In the genomic region with DNA sequence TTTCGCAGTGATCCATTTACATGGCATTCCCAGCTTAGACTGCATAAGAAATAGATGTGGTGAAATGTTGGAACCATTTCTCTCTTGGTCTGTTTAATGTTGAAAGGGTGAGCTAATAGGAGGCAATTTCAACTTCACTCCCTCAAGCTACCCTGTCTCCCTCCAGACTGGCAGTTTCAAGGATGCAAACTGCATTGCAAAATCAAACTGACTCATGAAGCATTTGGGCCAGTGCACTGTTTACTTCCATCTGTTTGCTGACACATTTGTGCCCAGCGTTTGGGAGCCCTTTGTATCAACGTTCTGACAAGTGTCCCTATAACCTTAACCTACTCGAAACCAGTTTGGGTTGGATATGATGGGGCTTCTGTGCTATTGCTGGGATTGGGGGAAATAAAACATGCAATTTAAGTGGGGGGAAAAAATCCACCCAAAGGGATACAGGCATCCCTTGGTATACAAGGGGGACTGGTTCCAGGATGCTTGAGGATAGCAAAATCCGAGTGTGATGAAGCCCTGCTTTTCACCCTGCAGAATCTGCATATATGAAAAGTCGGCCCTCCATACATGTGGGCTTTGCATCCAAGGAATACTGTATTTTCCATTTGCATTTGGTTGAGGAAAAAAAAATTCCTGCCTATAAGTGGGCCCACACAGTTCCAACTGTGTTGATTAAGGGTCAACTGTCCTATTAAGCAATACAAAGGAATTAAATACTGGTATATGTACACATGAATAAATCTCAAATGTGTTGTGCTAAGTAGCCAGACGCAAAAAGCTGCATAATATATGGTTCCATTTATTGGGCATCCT, we compare ENCODE assay signal across 9 cellular contexts. TPM values are rescaled to one million over a fixed set of nuclear protein-coding genes. Genes with fewer than 3 reads are reported as not detected.
A peak's percentile ranks its signal among the peaks of the same experiment; 100 is the strongest.
DNase-seq lines count a peak whose midpoint lies in the region; ATAC-seq and TF ChIP-seq lines count a peak whose summit lies in the region.
"Had no signal": no experiment of that assay in that cellular context is flagged by ENCODE, and none has a peak within 500 bp of the region (broad histone marks: within the 10 kb centered on the region; RNA-seq: fewer than 3 reads in every experiment).

No MANE protein-coding gene starts in this region.

- H3K4me1 Mint-ChIP-seq in GM23338 (peaks cover 75% of the 10 kb centered on the region), endodermal cell (peaks cover 32% of the 10 kb centered on the region)

- ATAC-seq in GM23338, result no peak
- peak; percentile 90 for ATAC-seq in RWPE2 (ENCODE audit: low read depth)
- peak; percentile 82 for ATAC-seq in Right ventricle myocardium superior (ENCODE audit: poor library complexity)
- ATAC-seq in HG03442 (IDR thresholded peaks at IDR 0.05; ENCODE audit: unreplicated experiment), result no peak
- ATAC-seq in GM21526 (IDR thresholded peaks at IDR 0.05; ENCODE audit: low FRiP score, unreplicated experiment), result no peak

- H3K9me2 ChIP-seq in GM23338 (ENCODE audit: insufficient read depth), result no peaks in the 10 kb centered on the region

- no peak overlapping the region for H3K4me3 ChIP-seq in GM23338
- no peak overlapping the region for H3K4me3 ChIP-seq in RWPE2 (ENCODE audit: severe bottlenecking)
- H3K4me3 ChIP-seq in smooth muscle cell, result no peak overlapping the region
- H3K4me3 ChIP-seq in endodermal cell (ENCODE audit: low read length), result no peak overlapping the region

- H3F3A ChIP-seq in GM23338 (replicated peaks; ENCODE audit: low read depth), result no peaks in the 10 kb centered on the region
- H3F3A ChIP-seq in smooth muscle cell (ENCODE audit: low read depth), result peaks cover 2% of the 10 kb centered on the region

- H3K27ac ChIP-seq in GM23338 (ENCODE audit: low read depth) (no peak overlapping the region), RWPE2 (ENCODE audit: poor library complexity, severe bottlenecking) (peak overlapping the region; percentile 26), smooth muscle cell (ENCODE audit: low read depth) (peak overlapping the region; percentile 58), endodermal cell (ENCODE audit: low read depth, low read length) (no peak overlapping the region)

- intact Hi-C loops in Right ventricle myocardium superior (cut with DNase I), result no loop called here

- H3K27me3 Mint-ChIP-seq in GM23338 (ENCODE audit: insufficient read depth, low read depth, poor library complexity) (peaks cover 6% of the 10 kb centered on the region), endodermal cell (ENCODE audit: insufficient read depth) (no peaks in the 10 kb centered on the region)

- no peak for DNase-seq in GM23338 (ENCODE audit: low spot score)
- DNase-seq in RWPE2 (ENCODE audit: low spot score), result no peak
- DNase-seq in Right ventricle myocardium superior, result no peak
- DNase-seq in smooth muscle cell (lab: John Stamatoyannopoulos, UW; ENCODE audit: unreplicated experiment), result no peak
- no peak for DNase-seq in endodermal cell
- DNase-seq in stimulated activated naive CD4-positive, alpha-beta T cell treated with Interleukin-2 at 50 U/mL for 16 hours (lab: John Stamatoyannopoulos, UW), result no peak
- DNase-seq: stimulated activated CD4-positive, alpha-beta T cell treated with anti-CD3 and anti-CD28 coated beads, Interleukin-15, amount 100 ng/mL, for 24 hours had no signal

- H3K27me3 ChIP-seq in GM23338 (ENCODE audit: insufficient read depth), result no peaks in the 10 kb centered on the region
- H3K27me3 ChIP-seq in RWPE2 (ENCODE audit: insufficient read depth, poor library complexity, severe bottlenecking), result no peaks in the 10 kb centered on the region
- no peaks in the 10 kb centered on the region for H3K27me3 ChIP-seq in smooth muscle cell (ENCODE audit: low read depth)
- no peaks in the 10 kb centered on the region for H3K27me3 ChIP-seq in endodermal cell (ENCODE audit: control insufficient read depth, insufficient read depth, low read length, poor library complexity, severe bottlenecking)

- 73% methylated on average over 7 of the region's 7 CpGs for WGBS in smooth muscle cell (ENCODE audit: low lambda C conversion rate)
- WGBS in endodermal cell (ENCODE audit: insufficient coverage in 1 of 2, insufficient read length in 1 of 2), 2 experiments, result 84 to 88% methylated on average over 4 to 7 of the region's 7 CpGs

- H3K36me3 Mint-ChIP-seq in GM23338 (ENCODE audit: low read depth) (no peaks in the 10 kb centered on the region), endodermal cell (ENCODE audit: low read depth) (peaks cover 9% of the 10 kb centered on the region)

- H4K20me1 ChIP-seq in GM23338 (replicated peaks; ENCODE audit: insufficient read depth) (peaks cover 86% of the 10 kb centered on the region), smooth muscle cell (ENCODE audit: low read depth) (peaks cover 100% of the 10 kb centered on the region)

- no peaks in the 10 kb centered on the region for H3K36me3 ChIP-seq in GM23338 (ENCODE audit: insufficient read depth)
- H3K36me3 ChIP-seq in RWPE2 (ENCODE audit: low read depth), result no peaks in the 10 kb centered on the region; the same call in 1 of the 2 replicates
- H3K36me3 ChIP-seq in smooth muscle cell (ENCODE audit: low read depth), result no peaks in the 10 kb centered on the region
- no peaks in the 10 kb centered on the region for H3K36me3 ChIP-seq in endodermal cell (ENCODE audit: control insufficient read depth, insufficient read depth, low read length)

- no peak for TF ChIP-seq CTCF in GM23338 (conservative IDR thresholded peaks at IDR 0.05; ENCODE audit: low read depth in 2 of 2)
- no peak for TF ChIP-seq CTCF in RWPE2 (IDR thresholded peaks at IDR 0.05; ENCODE audit: poor library complexity, severe bottlenecking)
- TF ChIP-seq CTCF in smooth muscle cell (IDR thresholded peaks at IDR 0.05; ENCODE audit: borderline replicate concordance, insufficient read depth, poor library complexity, severe bottlenecking), result no peak
- no peak for TF ChIP-seq CTCF in endodermal cell (conservative IDR thresholded peaks at IDR 0.05)

- H2AFZ ChIP-seq in GM23338 (no peak overlapping the region), smooth muscle cell (ENCODE audit: low read depth) (no peak overlapping the region)

- H3K4me1 ChIP-seq in GM23338 (ENCODE audit: insufficient read depth) (peaks cover 58% of the 10 kb centered on the region), RWPE2 (ENCODE audit: insufficient read depth, poor library complexity, severe bottlenecking) (peaks cover 47% of the 10 kb centered on the region), smooth muscle cell (ENCODE audit: low read depth) (no peaks in the 10 kb centered on the region), endodermal cell (ENCODE audit: control insufficient read depth, insufficient read depth, low read length) (no peaks in the 10 kb centered on the region)

- H3K9me3 ChIP-seq in RWPE2 (ENCODE audit: severe bottlenecking), result no peaks in the 10 kb centered on the region
- H3K9me3 ChIP-seq in smooth muscle cell (replicated peaks; ENCODE audit: low read depth), result no peaks in the 10 kb centered on the region
- no peaks in the 10 kb centered on the region for H3K9me3 ChIP-seq in endodermal cell (ENCODE audit: control insufficient read depth, low read length)

- no peak overlapping the region for H3K9ac ChIP-seq in smooth muscle cell (ENCODE audit: low read depth)
- H3K9ac ChIP-seq in endodermal cell (ENCODE audit: extremely low read depth, low read length, poor library complexity, severe bottlenecking), result no peak overlapping the region

- H3K27ac Mint-ChIP-seq in GM23338 (peak overlapping the region; percentile 54; the same call in 1 of the 2 replicates), endodermal cell (no peak overlapping the region)

- H3K4me3 Mint-ChIP-seq in GM23338 (no peak overlapping the region), endodermal cell (no peak overlapping the region)

- H3K4me2 ChIP-seq in GM23338 (peak overlapping the region; percentile 9), smooth muscle cell (no peak overlapping the region)

- no peaks in the 10 kb centered on the region for H3K9me3 Mint-ChIP-seq in GM23338
- H3K9me3 Mint-ChIP-seq in endodermal cell, result no peaks in the 10 kb centered on the region

- H3K79me2 ChIP-seq in GM23338 (replicated peaks; ENCODE audit: insufficient read depth) (peaks cover 100% of the 10 kb centered on the region), smooth muscle cell (ENCODE audit: low read depth) (peaks cover 96% of the 10 kb centered on the region)

TF ChIP-seq in GM23338, 12 proteins besides CTCF, POLR2A, EP300 and RAD21 (continues in another document):
- TF ChIP-seq NANOG (IDR thresholded peaks at IDR 0.05; ENCODE audit: borderline replicate concordance) (no peak), EZH2phosphoT487 (IDR thresholded peaks at IDR 0.05; ENCODE audit: unreplicated experiment) (no peak), ZNF331 (CRISPR knock-in tag; IDR thresholded peaks at IDR 0.05; ENCODE audit: low read depth) (no peak), EZH2 (IDR thresholded peaks at IDR 0.05; ENCODE audit: low read depth, unreplicated experiment) (no peak), JUNB (IDR thresholded peaks at IDR 0.05; ENCODE audit: unreplicated experiment) (no peak)

RNA-seq across cellular contexts. Expression of gene RHEB, which starts 15.6 kb away (rescaled TPM):
- 94.0 and 101 TPM in 2 replicates for total RNA-seq in GM23338 (2014; rRNA removed; shearing (Covaris generic))
- 209 and 239 TPM in 2 replicates for polyA plus RNA-seq in GM23338 (2016; fragmentation: Nextera tagmentation; extraction: Ambion mirVana)
- total RNA-seq in Right ventricle myocardium superior, result 119 TPM
- 105 and 151 TPM in 2 replicates for total RNA-seq in smooth muscle cell
- 115 and 118 TPM in 2 replicates for polyA plus RNA-seq in smooth muscle cell
- total RNA-seq in endodermal cell, result 100 to 1,000 TPM; 108 to 113 TPM
- polyA plus RNA-seq in endodermal cell (2013, experiment 1 of 2), result 119 TPM
- 115 TPM for polyA plus RNA-seq in endodermal cell (2013, experiment 2 of 2)

Comparison
In these comparisons a context has a peak if more than half of its experiments do, and no peak if none do; other contexts are left out.
1. ATAC-seq: peak in RWPE2 (single experiment) and Right ventricle myocardium superior (single experiment); none in GM23338 (single experiment), HG03442 (single experiment) and GM21526 (single experiment).
2. H3K27ac ChIP-seq: peak in RWPE2 (single experiment) and smooth muscle cell (single experiment); none in GM23338 (single experiment) and endodermal cell (single experiment).